Comparison of ENCODE assay signal across 1 cellular context in the genomic region with DNA sequence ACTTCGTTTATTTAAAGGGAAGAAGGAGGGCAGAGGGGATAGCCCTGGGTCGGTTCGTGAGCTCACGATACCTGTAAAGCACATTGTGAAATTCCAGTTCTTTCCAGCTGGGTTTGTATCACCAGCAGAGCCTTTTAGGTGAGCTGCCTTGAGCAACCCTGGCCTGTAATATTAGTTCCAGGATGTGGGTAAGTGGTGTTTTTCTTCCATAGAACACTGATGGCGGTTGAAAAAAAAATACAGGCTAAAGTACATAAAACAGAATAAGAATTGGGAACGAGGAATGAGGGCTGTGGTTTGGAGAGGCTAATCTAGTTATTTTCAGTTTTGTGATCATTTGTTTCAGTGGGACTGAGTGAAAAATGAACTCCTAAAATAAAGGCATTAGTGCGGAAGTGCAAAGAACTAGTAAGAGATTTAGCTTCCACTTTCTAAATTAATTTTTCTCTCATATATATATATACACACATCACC.
TF ChIP-seq lines count a peak whose summit lies in the region.

No MANE protein-coding gene starts in this region.

TF ChIP-seq in HepG2, 621 proteins besides CTCF, POLR2A, EP300 and RAD21 (continues in another document):
- no peak for TF ChIP-seq TAF1 (CRISPR knock-in tag; IDR thresholded peaks at IDR 0.05)
- TF ChIP-seq TOE1 (CRISPR knock-in tag; IDR thresholded peaks at IDR 0.05), result no peak
- TF ChIP-seq, protein P1, sequence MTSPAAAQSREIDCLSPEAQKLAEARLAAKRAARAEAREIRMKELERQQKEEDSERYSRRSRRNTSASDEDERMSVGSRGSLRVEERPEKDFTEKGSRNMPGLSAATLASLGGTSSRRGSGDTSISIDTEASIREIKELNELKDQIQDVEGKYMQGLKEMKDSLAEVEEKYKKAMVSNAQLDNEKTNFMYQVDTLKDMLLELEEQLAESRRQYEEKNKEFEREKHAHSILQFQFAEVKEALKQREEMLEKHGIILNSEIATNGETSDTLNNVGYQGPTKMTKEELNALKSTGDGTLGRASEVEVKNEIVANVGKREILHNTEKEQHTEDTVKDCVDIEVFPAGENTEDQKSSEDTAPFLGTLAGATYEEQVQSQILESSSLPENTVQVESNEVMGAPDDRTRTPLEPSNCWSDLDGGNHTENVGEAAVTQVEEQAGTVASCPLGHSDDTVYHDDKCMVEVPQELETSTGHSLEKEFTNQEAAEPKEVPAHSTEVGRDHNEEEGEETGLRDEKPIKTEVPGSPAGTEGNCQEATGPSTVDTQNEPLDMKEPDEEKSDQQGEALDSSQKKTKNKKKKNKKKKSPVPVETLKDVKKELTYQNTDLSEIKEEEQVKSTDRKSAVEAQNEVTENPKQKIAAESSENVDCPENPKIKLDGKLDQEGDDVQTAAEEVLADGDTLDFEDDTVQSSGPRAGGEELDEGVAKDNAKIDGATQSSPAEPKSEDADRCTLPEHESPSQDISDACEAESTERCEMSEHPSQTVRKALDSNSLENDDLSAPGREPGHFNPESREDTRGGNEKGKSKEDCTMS (CRISPR knock-in tag; conservative IDR thresholded peaks at IDR 0.05), result no peak
- 0 out of 2 replicates have a peak, but pooled peaks have one; percentile 19 for TF ChIP-seq GATAD2A (CRISPR knock-in tag; IDR thresholded peaks at IDR 0.05)
- 0 out of 2 replicates have a peak, but pooled peaks have one; percentile 23 for TF ChIP-seq SAP130 (CRISPR knock-in tag; IDR thresholded peaks at IDR 0.05; ENCODE audit: low read depth)
- TF ChIP-seq MIXL1 (CRISPR knock-in tag; IDR thresholded peaks at IDR 0.05), result 0 out of 2 replicates have a peak, but pooled peaks have one; percentile 35
- TF ChIP-seq ASH2L (IDR thresholded peaks at IDR 0.05; ENCODE audit: insufficient read length, low read depth, low read length), result peak; percentile 20
- no peak for TF ChIP-seq TBX3 (IDR thresholded peaks at IDR 0.05; ENCODE audit: borderline replicate concordance)
- TF ChIP-seq, protein P2, sequence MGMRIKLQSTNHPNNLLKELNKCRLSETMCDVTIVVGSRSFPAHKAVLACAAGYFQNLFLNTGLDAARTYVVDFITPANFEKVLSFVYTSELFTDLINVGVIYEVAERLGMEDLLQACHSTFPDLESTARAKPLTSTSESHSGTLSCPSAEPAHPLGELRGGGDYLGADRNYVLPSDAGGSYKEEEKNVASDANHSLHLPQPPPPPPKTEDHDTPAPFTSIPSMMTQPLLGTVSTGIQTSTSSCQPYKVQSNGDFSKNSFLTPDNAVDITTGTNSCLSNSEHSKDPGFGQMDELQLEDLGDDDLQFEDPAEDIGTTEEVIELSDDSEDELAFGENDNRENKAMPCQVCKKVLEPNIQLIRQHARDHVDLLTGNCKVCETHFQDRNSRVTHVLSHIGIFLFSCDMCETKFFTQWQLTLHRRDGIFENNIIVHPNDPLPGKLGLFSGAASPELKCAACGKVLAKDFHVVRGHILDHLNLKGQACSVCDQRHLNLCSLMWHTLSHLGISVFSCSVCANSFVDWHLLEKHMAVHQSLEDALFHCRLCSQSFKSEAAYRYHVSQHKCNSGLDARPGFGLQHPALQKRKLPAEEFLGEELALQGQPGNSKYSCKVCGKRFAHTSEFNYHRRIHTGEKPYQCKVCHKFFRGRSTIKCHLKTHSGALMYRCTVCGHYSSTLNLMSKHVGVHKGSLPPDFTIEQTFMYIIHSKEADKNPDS (CRISPR knock-in tag; IDR thresholded peaks at IDR 0.05), result no peak
- no peak for TF ChIP-seq ZMYM4 (CRISPR knock-in tag; IDR thresholded peaks at IDR 0.05)
- no peak for TF ChIP-seq FOXJ3 (CRISPR knock-in tag; IDR thresholded peaks at IDR 0.05; ENCODE audit: borderline replicate concordance)
- TF ChIP-seq CEBPG (CRISPR knock-in tag; IDR thresholded peaks at IDR 0.05), result peak; percentile 60
- no peak for TF ChIP-seq KAT7 (CRISPR knock-in tag; IDR thresholded peaks at IDR 0.05; ENCODE audit: borderline replicate concordance)
- TF ChIP-seq, protein P3, sequence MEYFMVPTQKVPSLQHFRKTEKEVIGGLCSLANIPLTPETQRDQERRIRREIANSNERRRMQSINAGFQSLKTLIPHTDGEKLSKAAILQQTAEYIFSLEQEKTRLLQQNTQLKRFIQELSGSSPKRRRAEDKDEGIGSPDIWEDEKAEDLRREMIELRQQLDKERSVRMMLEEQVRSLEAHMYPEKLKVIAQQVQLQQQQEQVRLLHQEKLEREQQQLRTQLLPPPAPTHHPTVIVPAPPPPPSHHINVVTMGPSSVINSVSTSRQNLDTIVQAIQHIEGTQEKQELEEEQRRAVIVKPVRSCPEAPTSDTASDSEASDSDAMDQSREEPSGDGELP (IDR thresholded peaks at IDR 0.05; ENCODE audit: borderline replicate concordance, low read depth), result peak; percentile 37; the same call in 1 of the 2 replicates
- TF ChIP-seq MAFK (conservative IDR thresholded peaks at IDR 0.05 in 1 of 2, IDR thresholded peaks at IDR 0.05 in 1 of 2; ENCODE audit: low read length in 2 of 2), result no peak
- no peak for TF ChIP-seq WIZ (CRISPR knock-in tag; IDR thresholded peaks at IDR 0.05)
- TF ChIP-seq, protein P4, sequence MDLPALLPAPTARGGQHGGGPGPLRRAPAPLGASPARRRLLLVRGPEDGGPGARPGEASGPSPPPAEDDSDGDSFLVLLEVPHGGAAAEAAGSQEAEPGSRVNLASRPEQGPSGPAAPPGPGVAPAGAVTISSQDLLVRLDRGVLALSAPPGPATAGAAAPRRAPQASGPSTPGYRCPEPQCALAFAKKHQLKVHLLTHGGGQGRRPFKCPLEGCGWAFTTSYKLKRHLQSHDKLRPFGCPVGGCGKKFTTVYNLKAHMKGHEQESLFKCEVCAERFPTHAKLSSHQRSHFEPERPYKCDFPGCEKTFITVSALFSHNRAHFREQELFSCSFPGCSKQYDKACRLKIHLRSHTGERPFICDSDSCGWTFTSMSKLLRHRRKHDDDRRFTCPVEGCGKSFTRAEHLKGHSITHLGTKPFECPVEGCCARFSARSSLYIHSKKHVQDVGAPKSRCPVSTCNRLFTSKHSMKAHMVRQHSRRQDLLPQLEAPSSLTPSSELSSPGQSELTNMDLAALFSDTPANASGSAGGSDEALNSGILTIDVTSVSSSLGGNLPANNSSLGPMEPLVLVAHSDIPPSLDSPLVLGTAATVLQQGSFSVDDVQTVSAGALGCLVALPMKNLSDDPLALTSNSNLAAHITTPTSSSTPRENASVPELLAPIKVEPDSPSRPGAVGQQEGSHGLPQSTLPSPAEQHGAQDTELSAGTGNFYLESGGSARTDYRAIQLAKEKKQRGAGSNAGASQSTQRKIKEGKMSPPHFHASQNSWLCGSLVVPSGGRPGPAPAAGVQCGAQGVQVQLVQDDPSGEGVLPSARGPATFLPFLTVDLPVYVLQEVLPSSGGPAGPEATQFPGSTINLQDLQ (CRISPR knock-in tag; IDR thresholded peaks at IDR 0.05), result no peak
- no peak for TF ChIP-seq TCF7 (IDR thresholded peaks at IDR 0.05; ENCODE audit: low read depth)
- TF ChIP-seq ZNF124 (CRISPR knock-in tag; IDR thresholded peaks at IDR 0.05), result no peak
- TF ChIP-seq FLYWCH1 (CRISPR knock-in tag; IDR thresholded peaks at IDR 0.05), result no peak
- TF ChIP-seq MAZ (IDR thresholded peaks at IDR 0.05; ENCODE audit: borderline replicate concordance, low read depth, low read length), result no peak
- TF ChIP-seq MAZ (CRISPR knock-in tag; IDR thresholded peaks at IDR 0.05; ENCODE audit: low read depth), result no peak
- TF ChIP-seq, protein P5, sequence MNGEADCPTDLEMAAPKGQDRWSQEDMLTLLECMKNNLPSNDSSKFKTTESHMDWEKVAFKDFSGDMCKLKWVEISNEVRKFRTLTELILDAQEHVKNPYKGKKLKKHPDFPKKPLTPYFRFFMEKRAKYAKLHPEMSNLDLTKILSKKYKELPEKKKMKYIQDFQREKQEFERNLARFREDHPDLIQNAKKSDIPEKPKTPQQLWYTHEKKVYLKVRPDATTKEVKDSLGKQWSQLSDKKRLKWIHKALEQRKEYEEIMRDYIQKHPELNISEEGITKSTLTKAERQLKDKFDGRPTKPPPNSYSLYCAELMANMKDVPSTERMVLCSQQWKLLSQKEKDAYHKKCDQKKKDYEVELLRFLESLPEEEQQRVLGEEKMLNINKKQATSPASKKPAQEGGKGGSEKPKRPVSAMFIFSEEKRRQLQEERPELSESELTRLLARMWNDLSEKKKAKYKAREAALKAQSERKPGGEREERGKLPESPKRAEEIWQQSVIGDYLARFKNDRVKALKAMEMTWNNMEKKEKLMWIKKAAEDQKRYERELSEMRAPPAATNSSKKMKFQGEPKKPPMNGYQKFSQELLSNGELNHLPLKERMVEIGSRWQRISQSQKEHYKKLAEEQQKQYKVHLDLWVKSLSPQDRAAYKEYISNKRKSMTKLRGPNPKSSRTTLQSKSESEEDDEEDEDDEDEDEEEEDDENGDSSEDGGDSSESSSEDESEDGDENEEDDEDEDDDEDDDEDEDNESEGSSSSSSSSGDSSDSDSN (CRISPR knock-in tag; IDR thresholded peaks at IDR 0.05), result no peak
- TF ChIP-seq ZNF652 (CRISPR knock-in tag; IDR thresholded peaks at IDR 0.05; ENCODE audit: borderline replicate concordance, low read depth), result no peak
- TF ChIP-seq SIX1 (CRISPR knock-in tag; IDR thresholded peaks at IDR 0.05; ENCODE audit: borderline replicate concordance), result no peak
- TF ChIP-seq, protein P6, sequence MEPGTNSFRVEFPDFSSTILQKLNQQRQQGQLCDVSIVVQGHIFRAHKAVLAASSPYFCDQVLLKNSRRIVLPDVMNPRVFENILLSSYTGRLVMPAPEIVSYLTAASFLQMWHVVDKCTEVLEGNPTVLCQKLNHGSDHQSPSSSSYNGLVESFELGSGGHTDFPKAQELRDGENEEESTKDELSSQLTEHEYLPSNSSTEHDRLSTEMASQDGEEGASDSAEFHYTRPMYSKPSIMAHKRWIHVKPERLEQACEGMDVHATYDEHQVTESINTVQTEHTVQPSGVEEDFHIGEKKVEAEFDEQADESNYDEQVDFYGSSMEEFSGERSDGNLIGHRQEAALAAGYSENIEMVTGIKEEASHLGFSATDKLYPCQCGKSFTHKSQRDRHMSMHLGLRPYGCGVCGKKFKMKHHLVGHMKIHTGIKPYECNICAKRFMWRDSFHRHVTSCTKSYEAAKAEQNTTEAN (CRISPR knock-in tag; conservative IDR thresholded peaks at IDR 0.05), result peak; percentile 89
- TF ChIP-seq NFATC3 (CRISPR knock-in tag; IDR thresholded peaks at IDR 0.05), result no peak
- TF ChIP-seq ZNF354B (CRISPR knock-in tag; IDR thresholded peaks at IDR 0.05), result no peak
- peak; percentile 50 for TF ChIP-seq CEBPB (IDR thresholded peaks at IDR 0.05; ENCODE audit: borderline replicate concordance, low read depth, low read length)
- no peak for TF ChIP-seq KLF12 (CRISPR knock-in tag; IDR thresholded peaks at IDR 0.05; ENCODE audit: borderline replicate concordance)
- TF ChIP-seq, protein P7, sequence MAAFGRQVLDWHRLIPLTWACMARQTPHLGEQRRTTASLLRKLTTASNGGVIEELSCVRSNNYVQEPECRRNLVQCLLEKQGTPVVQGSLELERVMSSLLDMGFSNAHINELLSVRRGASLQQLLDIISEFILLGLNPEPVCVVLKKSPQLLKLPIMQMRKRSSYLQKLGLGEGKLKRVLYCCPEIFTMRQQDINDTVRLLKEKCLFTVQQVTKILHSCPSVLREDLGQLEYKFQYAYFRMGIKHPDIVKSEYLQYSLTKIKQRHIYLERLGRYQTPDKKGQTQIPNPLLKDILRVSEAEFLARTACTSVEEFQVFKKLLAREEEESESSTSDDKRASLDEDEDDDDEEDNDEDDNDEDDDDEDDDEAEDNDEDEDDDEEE (CRISPR knock-in tag; IDR thresholded peaks at IDR 0.05), result no peak
- TF ChIP-seq, protein P8, sequence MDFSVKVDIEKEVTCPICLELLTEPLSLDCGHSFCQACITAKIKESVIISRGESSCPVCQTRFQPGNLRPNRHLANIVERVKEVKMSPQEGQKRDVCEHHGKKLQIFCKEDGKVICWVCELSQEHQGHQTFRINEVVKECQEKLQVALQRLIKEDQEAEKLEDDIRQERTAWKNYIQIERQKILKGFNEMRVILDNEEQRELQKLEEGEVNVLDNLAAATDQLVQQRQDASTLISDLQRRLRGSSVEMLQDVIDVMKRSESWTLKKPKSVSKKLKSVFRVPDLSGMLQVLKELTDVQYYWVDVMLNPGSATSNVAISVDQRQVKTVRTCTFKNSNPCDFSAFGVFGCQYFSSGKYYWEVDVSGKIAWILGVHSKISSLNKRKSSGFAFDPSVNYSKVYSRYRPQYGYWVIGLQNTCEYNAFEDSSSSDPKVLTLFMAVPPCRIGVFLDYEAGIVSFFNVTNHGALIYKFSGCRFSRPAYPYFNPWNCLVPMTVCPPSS (IDR thresholded peaks at IDR 0.05), result no peak
- 0 out of 2 replicates have a peak, but pooled peaks have one; percentile 33 for TF ChIP-seq PHF21A (CRISPR knock-in tag; IDR thresholded peaks at IDR 0.05)
- no peak for TF ChIP-seq HIVEP1 (CRISPR knock-in tag; IDR thresholded peaks at IDR 0.05)
- TF ChIP-seq GFI1 (CRISPR knock-in tag; IDR thresholded peaks at IDR 0.05; ENCODE audit: borderline replicate concordance), result no peak
- no peak for TF ChIP-seq U2AF2 (IDR thresholded peaks at IDR 0.05; ENCODE audit: low read depth, low read length)
- TF ChIP-seq, protein P9, sequence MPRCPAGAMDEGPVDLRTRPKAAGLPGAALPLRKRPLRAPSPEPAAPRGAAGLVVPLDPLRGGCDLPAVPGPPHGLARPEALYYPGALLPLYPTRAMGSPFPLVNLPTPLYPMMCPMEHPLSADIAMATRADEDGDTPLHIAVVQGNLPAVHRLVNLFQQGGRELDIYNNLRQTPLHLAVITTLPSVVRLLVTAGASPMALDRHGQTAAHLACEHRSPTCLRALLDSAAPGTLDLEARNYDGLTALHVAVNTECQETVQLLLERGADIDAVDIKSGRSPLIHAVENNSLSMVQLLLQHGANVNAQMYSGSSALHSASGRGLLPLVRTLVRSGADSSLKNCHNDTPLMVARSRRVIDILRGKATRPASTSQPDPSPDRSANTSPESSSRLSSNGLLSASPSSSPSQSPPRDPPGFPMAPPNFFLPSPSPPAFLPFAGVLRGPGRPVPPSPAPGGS (CRISPR knock-in tag; IDR thresholded peaks at IDR 0.05), result no peak
- TF ChIP-seq, protein P10, sequence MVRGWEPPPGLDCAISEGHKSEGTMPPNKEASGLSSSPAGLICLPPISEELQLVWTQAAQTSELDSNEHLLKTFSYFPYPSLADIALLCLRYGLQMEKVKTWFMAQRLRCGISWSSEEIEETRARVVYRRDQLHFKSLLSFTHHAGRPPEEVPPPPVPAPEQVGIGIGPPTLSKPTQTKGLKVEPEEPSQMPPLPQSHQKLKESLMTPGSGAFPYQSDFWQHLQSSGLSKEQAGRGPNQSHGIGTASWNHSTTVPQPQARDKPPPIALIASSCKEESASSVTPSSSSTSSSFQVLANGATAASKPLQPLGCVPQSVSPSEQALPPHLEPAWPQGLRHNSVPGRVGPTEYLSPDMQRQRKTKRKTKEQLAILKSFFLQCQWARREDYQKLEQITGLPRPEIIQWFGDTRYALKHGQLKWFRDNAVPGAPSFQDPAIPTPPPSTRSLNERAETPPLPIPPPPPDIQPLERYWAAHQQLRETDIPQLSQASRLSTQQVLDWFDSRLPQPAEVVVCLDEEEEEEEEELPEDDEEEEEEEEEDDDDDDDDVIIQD (CRISPR knock-in tag; IDR thresholded peaks at IDR 0.05; ENCODE audit: low read depth), result no peak
- no peak for TF ChIP-seq ZNF773 (CRISPR knock-in tag; IDR thresholded peaks at IDR 0.05; ENCODE audit: borderline replicate concordance)
- no peak for TF ChIP-seq CBX2 (IDR thresholded peaks at IDR 0.05; ENCODE audit: low read depth, low read length)
- no peak for TF ChIP-seq CBX2 (CRISPR knock-in tag; IDR thresholded peaks at IDR 0.05; ENCODE audit: low read depth)
- TF ChIP-seq, protein P11, sequence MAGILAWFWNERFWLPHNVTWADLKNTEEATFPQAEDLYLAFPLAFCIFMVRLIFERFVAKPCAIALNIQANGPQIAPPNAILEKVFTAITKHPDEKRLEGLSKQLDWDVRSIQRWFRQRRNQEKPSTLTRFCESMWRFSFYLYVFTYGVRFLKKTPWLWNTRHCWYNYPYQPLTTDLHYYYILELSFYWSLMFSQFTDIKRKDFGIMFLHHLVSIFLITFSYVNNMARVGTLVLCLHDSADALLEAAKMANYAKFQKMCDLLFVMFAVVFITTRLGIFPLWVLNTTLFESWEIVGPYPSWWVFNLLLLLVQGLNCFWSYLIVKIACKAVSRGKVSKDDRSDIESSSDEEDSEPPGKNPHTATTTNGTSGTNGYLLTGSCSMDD (CRISPR knock-in tag; IDR thresholded peaks at IDR 0.05), result no peak
